Comparison of ENCODE assay signal across 25 cellular contexts in the genomic region with DNA sequence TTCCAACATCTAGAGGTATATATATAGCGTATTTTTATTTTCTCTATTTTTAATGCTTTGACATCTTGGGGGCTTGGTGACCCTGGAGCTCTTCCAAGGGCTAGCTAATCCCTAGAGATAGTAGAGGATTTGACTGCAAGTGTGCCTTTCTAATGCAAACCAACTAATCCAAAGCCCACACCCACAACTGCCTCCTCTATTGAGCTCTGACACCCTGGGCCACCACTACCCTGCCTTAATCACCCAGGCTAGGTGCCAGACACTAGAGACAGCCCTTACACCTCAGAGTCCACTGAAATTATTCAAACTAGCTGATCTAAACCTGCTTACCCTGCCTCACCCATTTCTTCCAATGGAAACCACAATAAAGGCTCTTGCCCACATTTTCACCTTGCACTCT.
"Had no signal": no experiment of that assay in that cellular context is flagged by ENCODE, and none has a peak within 500 bp of the region (broad histone marks: within the 10 kb centered on the region; RNA-seq: fewer than 3 reads in every experiment).

No MANE protein-coding gene starts in this region.

- H3K36me3 ChIP-seq: gastrocnemius medialis, lower lobe of right lung, prostate gland, right atrium auricular region, stomach, thyroid gland, vagina had no signal

- H3K4me2 ChIP-seq: smooth muscle cell had no signal

- H3K27me3 ChIP-seq: gastrocnemius medialis, right atrium auricular region, stomach, thyroid gland, vagina had no signal

- ATAC-seq: esophagus mucosa, gastrocnemius medialis, left ventricle myocardium superior, lower lobe of right lung, sciatic nerve had no signal

- H3K4me3 Mint-ChIP-seq: mesothelial cell of epicardium, natural killer cell, neural crest cell had no signal

- DNase-seq: dorsolateral prefrontal cortex; effector CD4-positive, alpha-beta T cell; foreskin fibroblast; gastrocnemius medialis; head of caudate nucleus; left ventricle myocardium superior; lower lobe of right lung; natural killer cell; stimulated activated CD4-positive, alpha-beta T cell treated with anti-CD3 and anti-CD28 coated beads, Interleukin-12 subunit alpha, Interleukin-12 subunit beta, amount 100 ng/mL, for 4 hours; stimulated activated CD4-positive, alpha-beta T cell treated with anti-CD3 and anti-CD28 coated beads, Interleukin-1b, Interleukin-23, amount 100 ng/mL, for 48 hours; stimulated activated CD4-positive, alpha-beta T cell treated with anti-CD3 and anti-CD28 coated beads, Interleukin-4, amount 100 ng/mL, for 1 hour; stimulated activated CD8-positive, alpha-beta memory T cell treated with anti-CD3 and anti-CD28 coated beads, Interleukin-4, amount 100 ng/mL, for 48 hours; stimulated activated naive CD4-positive, alpha-beta T cell treated with Interleukin-2 at 50 U/mL for 16 hours; stomach; thyroid gland; trophoblast cell had no signal

- H3K27ac ChIP-seq: dorsolateral prefrontal cortex, epithelial cell of prostate, gastrocnemius medialis, lower lobe of right lung, prostate gland, right atrium auricular region, stomach, thyroid gland, vagina had no signal

- H3K9me3 ChIP-seq: gastrocnemius medialis, lower lobe of right lung, prostate gland, right atrium auricular region, stomach, thyroid gland, vagina had no signal

- H3K36me3 Mint-ChIP-seq: mesothelial cell of epicardium, natural killer cell had no signal

- H3K27ac Mint-ChIP-seq: mesothelial cell of epicardium had no signal

- H3K4me1 ChIP-seq: gastrocnemius medialis, lower lobe of right lung, prostate gland, right atrium auricular region, thyroid gland, vagina had no signal

- H3K4me3 ChIP-seq: dorsolateral prefrontal cortex, gastrocnemius medialis, lower lobe of right lung, prostate gland, right atrium auricular region, smooth muscle cell, stomach, thyroid gland, vagina had no signal
